ENCODE assay signal across 17 cellular contexts in genomic region chr4:110735691-110736090, GRCh38.
A peak's percentile ranks its signal among the peaks of the same experiment; 100 is the strongest.
DNase-seq lines count a peak whose midpoint lies in the region; TF ChIP-seq lines count a peak whose summit lies in the region.
"Had no signal": no experiment of that assay in that cellular context is flagged by ENCODE, and none has a peak within 500 bp of the region (broad histone marks: within the 10 kb centered on the region; RNA-seq: fewer than 3 reads in every experiment).

No MANE protein-coding gene starts in this region.

- H3K4me3 ChIP-seq in BE2C (ENCODE audit: low read depth, low read length) (no peak overlapping the region), vagina (no peak overlapping the region)
- H3K4me3 ChIP-seq: left lung, ovary had no signal

- H3K27me3 ChIP-seq in BE2C (0 out of 2 replicates have a peak, but pooled peaks cover 5% of the 10 kb centered on the region), vagina (no peaks in the 10 kb centered on the region)
- H3K27me3 ChIP-seq: left lung, ovary had no signal

- TF ChIP-seq CTCF in BE2C (IDR thresholded peaks at IDR 0.05; ENCODE audit: low read depth, low read length) (no peak), vagina (IDR thresholded peaks at IDR 0.05) (no peak)

- H3K4me1 ChIP-seq in BE2C (no peaks in the 10 kb centered on the region), vagina (no peaks in the 10 kb centered on the region)
- H3K4me1 ChIP-seq: left lung had no signal

- DNase-seq in BE2C, result peak; percentile 18
- DNase-seq in EL, result peak; percentile 33
- peak; percentile 28 for DNase-seq in NCI-H69 (lab: John Stamatoyannopoulos, UW)
- peak; percentile 23 for DNase-seq in kidney tubule cell (ENCODE audit: low spot score)
- DNase-seq in vagina (ENCODE audit: extremely low spot score in 2 of 2), result no peak
- no peak for DNase-seq in foreskin melanocyte
- DNase-seq in KBM-7, result no peak
- DNase-seq: activated CD4-positive, alpha-beta memory T cell treated with anti-CD3 and anti-CD28 coated beads, Interleukin-2, amount 10 ng/mL, durations not matched to agents 7 days and 5 days; activated naive CD8-positive, alpha-beta T cell treated with anti-CD3 and anti-CD28 coated beads for 36 hours; immature natural killer cell; KG1; left lung; midbrain; MV-4-11; natural killer cell; ovary; retina had no signal

- no peak for TF ChIP-seq POLR2A in vagina (IDR thresholded peaks at IDR 0.05)

- intact Hi-C loops in vagina (cut with DNase I), result no loop called here

- in situ Hi-C loops in KBM-7 (cut with MboI; ENCODE audit: low pct_unique_long_range_greater_than_20kb, low sequenced_read_pairs), result no loop called here

- H3K27ac ChIP-seq in vagina, result no peak overlapping the region
- H3K27ac ChIP-seq: left lung, ovary had no signal

- H3K9me3 ChIP-seq in BE2C (no peaks in the 10 kb centered on the region), vagina (no peaks in the 10 kb centered on the region)
- H3K9me3 ChIP-seq: left lung, ovary had no signal

- H3K36me3 ChIP-seq in BE2C, result no peaks in the 10 kb centered on the region
- H3K36me3 ChIP-seq in vagina, result no peaks in the 10 kb centered on the region
- H3K36me3 ChIP-seq: left lung, ovary had no signal

Comparison
In these comparisons a context has a peak if more than half of its experiments do, and no peak if none do; other contexts are left out.
1. DNase-seq: peak in BE2C (single experiment), EL (single experiment), NCI-H69 (single experiment) and kidney tubule cell (single experiment); none in vagina (0 of 2), foreskin melanocyte (single experiment) and KBM-7 (single experiment).